Comparison of ENCODE assay signal across 9 cellular contexts in genomic region chr6:159595173-159595572, GRCh38.
A peak's percentile ranks its signal among the peaks of the same experiment; 100 is the strongest.
DNase-seq lines count a peak whose midpoint lies in the region; ATAC-seq, FAIRE-seq and TF ChIP-seq lines count a peak whose summit lies in the region.
"Had no signal": no experiment of that assay in that cellular context is flagged by ENCODE, and none has a peak within 500 bp of the region (broad histone marks: within the 10 kb centered on the region; RNA-seq: fewer than 3 reads in every experiment).

No MANE protein-coding gene starts in this region.

- H3K36me3 Mint-ChIP-seq in activated naive CD8-positive, alpha-beta T cell treated with anti-CD3 and anti-CD28 coated beads for 36 hours: peaks cover 1% of the 10 kb centered on the region
- no peaks in the 10 kb centered on the region for H3K36me3 Mint-ChIP-seq in WTC11

- no peak for TF ChIP-seq CTCF in WTC11 (IDR thresholded peaks at IDR 0.05)

- FAIRE-seq in urothelium cell line (lab: Jason Lieb, UNC): peak; percentile 93

- H3K4me3 Mint-ChIP-seq in activated naive CD8-positive, alpha-beta T cell treated with anti-CD3 and anti-CD28 coated beads for 36 hours: no peak overlapping the region
- H3K4me3 Mint-ChIP-seq in WTC11: no peak overlapping the region

- ATAC-seq in HG02981 (IDR thresholded peaks at IDR 0.05; ENCODE audit: unreplicated experiment): no peak
- no peak for ATAC-seq in WTC11

- no peaks in the 10 kb centered on the region for H3K27me3 Mint-ChIP-seq in activated naive CD8-positive, alpha-beta T cell treated with anti-CD3 and anti-CD28 coated beads for 36 hours
- H3K27me3 Mint-ChIP-seq in WTC11 (ENCODE audit: low read depth): no peaks in the 10 kb centered on the region

- POLR2A ChIA-PET in WTC11 (lab: Charles Lee): no interaction called here

- CTCF ChIA-PET in WTC11 (lab: Charles Lee): interaction anchor here (0.6 to 3.1 kb wide), 7 partner anchors 30 to 421 kb away, joined by 3 to 14 read pairs (median 3); no protein-coding TSS in a partner anchor

- peak overlapping the region; percentile 58 for H3K27ac Mint-ChIP-seq in activated naive CD8-positive, alpha-beta T cell treated with anti-CD3 and anti-CD28 coated beads for 36 hours
- no peak overlapping the region for H3K27ac Mint-ChIP-seq in WTC11

- peak; percentile 31 for DNase-seq in stimulated activated CD4-positive, alpha-beta T cell treated with anti-CD3 and anti-CD28 coated beads, Interleukin-15, amount 100 ng/mL, for 24 hours
- DNase-seq in stimulated activated CD4-positive, alpha-beta T cell treated with anti-CD3 and anti-CD28 coated beads, Interleukin-4, amount 100 ng/mL, for 4 hours: no peak
- peak; percentile 11 for DNase-seq in activated naive CD8-positive, alpha-beta T cell treated with anti-CD3 and anti-CD28 coated beads for 36 hours
- peak; percentile 9 for DNase-seq in hepatic stellate cell (ENCODE audit: low spot score)
- peak; percentile 44 for DNase-seq in urothelium cell line (ENCODE audit: low spot score)
- no peak for DNase-seq in NCI-H2171 treated with DMSO at 0.1 percent for 48 hours (lab: John Stamatoyannopoulos, UW)
- DNase-seq in WTC11 (ENCODE audit: low spot score): no peak
- DNase-seq: mesendoderm had no signal

- H3K4me1 Mint-ChIP-seq in activated naive CD8-positive, alpha-beta T cell treated with anti-CD3 and anti-CD28 coated beads for 36 hours: peaks cover 13% of the 10 kb centered on the region
- H3K4me1 Mint-ChIP-seq in WTC11: no peaks in the 10 kb centered on the region

- no peaks in the 10 kb centered on the region for H3K9me3 Mint-ChIP-seq in activated naive CD8-positive, alpha-beta T cell treated with anti-CD3 and anti-CD28 coated beads for 36 hours
- no peaks in the 10 kb centered on the region for H3K9me3 Mint-ChIP-seq in WTC11

TF ChIP-seq in WTC11, 78 proteins besides CTCF, POLR2A, EP300 and RAD21 (continues in another document):
- TF ChIP-seq, protein P1, sequence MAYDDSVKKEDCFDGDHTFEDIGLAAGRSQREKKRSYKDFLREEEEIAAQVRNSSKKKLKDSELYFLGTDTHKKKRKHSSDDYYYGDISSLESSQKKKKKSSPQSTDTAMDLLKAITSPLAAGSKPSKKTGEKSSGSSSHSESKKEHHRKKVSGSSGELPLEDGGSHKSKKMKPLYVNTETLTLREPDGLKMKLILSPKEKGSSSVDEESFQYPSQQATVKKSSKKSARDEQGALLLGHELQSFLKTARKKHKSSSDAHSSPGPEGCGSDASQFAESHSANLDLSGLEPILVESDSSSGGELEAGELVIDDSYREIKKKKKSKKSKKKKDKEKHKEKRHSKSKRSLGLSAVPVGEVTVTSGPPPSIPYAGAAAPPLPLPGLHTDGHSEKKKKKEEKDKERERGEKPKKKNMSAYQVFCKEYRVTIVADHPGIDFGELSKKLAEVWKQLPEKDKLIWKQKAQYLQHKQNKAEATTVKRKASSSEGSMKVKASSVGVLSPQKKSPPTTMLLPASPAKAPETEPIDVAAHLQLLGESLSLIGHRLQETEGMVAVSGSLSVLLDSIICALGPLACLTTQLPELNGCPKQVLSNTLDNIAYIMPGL (CRISPR knock-in tag; IDR thresholded peaks at IDR 0.05): no peak
- TF ChIP-seq, protein P2, sequence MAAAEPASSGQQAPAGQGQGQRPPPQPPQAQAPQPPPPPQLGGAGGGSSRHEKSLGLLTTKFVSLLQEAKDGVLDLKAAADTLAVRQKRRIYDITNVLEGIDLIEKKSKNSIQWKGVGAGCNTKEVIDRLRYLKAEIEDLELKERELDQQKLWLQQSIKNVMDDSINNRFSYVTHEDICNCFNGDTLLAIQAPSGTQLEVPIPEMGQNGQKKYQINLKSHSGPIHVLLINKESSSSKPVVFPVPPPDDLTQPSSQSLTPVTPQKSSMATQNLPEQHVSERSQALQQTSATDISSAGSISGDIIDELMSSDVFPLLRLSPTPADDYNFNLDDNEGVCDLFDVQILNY (CRISPR knock-in tag; IDR thresholded peaks at IDR 0.05): no peak
- TF ChIP-seq, protein P3, sequence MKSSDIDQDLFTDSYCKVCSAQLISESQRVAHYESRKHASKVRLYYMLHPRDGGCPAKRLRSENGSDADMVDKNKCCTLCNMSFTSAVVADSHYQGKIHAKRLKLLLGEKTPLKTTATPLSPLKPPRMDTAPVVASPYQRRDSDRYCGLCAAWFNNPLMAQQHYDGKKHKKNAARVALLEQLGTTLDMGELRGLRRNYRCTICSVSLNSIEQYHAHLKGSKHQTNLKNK (CRISPR knock-in tag; IDR thresholded peaks at IDR 0.05): no peak
- TF ChIP-seq NFATC4 (CRISPR knock-in tag; IDR thresholded peaks at IDR 0.05): no peak
- TF ChIP-seq NR2C2 (CRISPR knock-in tag; IDR thresholded peaks at IDR 0.05): no peak
- TF ChIP-seq NR1H2 (CRISPR knock-in tag; IDR thresholded peaks at IDR 0.05): no peak
- TF ChIP-seq AR (CRISPR knock-in tag; IDR thresholded peaks at IDR 0.05): no peak
- TF ChIP-seq, protein P4, sequence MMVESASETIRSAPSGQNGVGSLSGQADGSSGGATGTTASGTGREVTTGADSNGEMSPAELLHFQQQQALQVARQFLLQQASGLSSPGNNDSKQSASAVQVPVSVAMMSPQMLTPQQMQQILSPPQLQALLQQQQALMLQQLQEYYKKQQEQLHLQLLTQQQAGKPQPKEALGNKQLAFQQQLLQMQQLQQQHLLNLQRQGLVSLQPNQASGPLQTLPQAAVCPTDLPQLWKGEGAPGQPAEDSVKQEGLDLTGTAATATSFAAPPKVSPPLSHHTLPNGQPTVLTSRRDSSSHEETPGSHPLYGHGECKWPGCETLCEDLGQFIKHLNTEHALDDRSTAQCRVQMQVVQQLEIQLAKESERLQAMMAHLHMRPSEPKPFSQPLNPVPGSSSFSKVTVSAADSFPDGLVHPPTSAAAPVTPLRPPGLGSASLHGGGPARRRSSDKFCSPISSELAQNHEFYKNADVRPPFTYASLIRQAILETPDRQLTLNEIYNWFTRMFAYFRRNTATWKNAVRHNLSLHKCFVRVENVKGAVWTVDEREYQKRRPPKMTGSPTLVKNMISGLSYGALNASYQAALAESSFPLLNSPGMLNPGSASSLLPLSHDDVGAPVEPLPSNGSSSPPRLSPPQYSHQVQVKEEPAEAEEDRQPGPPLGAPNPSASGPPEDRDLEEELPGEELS (CRISPR knock-in tag; IDR thresholded peaks at IDR 0.05): no peak
- TF ChIP-seq SOX15 (CRISPR knock-in tag; IDR thresholded peaks at IDR 0.05): no peak
- no peak for TF ChIP-seq JAZF1 (CRISPR knock-in tag; IDR thresholded peaks at IDR 0.05)
- TF ChIP-seq, protein P5, sequence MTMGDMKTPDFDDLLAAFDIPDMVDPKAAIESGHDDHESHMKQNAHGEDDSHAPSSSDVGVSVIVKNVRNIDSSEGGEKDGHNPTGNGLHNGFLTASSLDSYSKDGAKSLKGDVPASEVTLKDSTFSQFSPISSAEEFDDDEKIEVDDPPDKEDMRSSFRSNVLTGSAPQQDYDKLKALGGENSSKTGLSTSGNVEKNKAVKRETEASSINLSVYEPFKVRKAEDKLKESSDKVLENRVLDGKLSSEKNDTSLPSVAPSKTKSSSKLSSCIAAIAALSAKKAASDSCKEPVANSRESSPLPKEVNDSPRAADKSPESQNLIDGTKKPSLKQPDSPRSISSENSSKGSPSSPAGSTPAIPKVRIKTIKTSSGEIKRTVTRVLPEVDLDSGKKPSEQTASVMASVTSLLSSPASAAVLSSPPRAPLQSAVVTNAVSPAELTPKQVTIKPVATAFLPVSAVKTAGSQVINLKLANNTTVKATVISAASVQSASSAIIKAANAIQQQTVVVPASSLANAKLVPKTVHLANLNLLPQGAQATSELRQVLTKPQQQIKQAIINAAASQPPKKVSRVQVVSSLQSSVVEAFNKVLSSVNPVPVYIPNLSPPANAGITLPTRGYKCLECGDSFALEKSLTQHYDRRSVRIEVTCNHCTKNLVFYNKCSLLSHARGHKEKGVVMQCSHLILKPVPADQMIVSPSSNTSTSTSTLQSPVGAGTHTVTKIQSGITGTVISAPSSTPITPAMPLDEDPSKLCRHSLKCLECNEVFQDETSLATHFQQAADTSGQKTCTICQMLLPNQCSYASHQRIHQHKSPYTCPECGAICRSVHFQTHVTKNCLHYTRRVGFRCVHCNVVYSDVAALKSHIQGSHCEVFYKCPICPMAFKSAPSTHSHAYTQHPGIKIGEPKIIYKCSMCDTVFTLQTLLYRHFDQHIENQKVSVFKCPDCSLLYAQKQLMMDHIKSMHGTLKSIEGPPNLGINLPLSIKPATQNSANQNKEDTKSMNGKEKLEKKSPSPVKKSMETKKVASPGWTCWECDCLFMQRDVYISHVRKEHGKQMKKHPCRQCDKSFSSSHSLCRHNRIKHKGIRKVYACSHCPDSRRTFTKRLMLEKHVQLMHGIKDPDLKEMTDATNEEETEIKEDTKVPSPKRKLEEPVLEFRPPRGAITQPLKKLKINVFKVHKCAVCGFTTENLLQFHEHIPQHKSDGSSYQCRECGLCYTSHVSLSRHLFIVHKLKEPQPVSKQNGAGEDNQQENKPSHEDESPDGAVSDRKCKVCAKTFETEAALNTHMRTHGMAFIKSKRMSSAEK (CRISPR knock-in tag; IDR thresholded peaks at IDR 0.05; ENCODE audit: borderline replicate concordance): no peak

Comparison
In these comparisons a context has a peak if more than half of its experiments do, and no peak if none do; other contexts are left out.
1. DNase-seq: peak in stimulated activated CD4-positive, alpha-beta T cell treated with anti-CD3 and anti-CD28 coated beads, Interleukin-15, amount 100 ng/mL, for 24 hours (single experiment), activated naive CD8-positive, alpha-beta T cell treated with anti-CD3 and anti-CD28 coated beads for 36 hours (single experiment), hepatic stellate cell (single experiment) and urothelium cell line (single experiment); none in stimulated activated CD4-positive, alpha-beta T cell treated with anti-CD3 and anti-CD28 coated beads, Interleukin-4, amount 100 ng/mL, for 4 hours (0 of 2), NCI-H2171 treated with DMSO at 0.1 percent for 48 hours (single experiment) and WTC11 (single experiment).